1 cellular context compared by ENCODE assay signal in the genomic region with DNA sequence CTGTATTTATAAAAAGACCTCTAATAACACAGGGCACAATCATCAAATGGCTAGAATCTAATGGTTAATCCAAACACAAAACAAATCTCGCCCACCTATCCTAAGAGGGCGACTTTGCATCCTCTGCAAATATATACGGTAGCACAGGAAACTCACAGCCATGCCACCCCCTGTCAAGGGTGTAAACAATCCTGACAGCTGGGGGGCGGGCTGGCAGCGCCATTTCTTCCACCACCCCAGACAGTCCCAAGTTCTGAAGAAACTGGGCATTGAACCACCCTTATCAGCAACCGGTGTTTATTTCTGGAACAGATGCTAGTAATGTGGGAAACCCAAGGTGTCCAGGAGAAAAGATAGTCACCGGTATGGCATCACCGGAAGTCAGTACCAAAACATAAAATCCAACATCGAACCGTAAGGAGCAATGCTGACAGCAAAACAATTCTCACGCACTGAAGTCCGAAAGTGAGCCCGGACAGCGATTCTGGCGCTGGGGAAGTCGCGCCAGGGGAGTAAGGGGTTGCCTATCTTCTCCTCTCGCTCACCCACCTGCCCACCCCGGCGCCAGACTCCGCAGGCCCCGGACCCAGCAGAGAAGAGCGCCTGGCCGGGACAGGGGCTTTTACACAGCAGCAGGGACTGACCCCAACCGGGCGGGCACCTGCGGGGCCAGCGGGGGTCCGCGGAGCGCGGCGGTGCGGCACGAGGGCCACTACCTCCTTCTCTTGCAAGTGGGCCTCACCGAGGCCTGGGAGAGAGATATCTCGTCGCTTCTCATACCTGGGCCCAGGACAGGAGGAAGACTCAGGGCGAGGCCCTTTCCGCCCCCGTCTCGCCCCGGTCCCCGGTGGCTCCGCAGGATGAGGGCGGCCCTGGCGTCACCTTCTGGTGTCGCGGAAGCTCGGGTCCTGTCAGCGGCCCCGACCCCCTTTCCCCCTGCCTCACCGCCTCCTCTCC.
TF ChIP-seq lines count a peak whose summit lies in the region.

No MANE protein-coding gene starts in this region.

TF ChIP-seq in HepG2, 621 proteins besides CTCF, POLR2A, EP300 and RAD21 (continued from another document and continues in another):
- TF ChIP-seq, protein P1, sequence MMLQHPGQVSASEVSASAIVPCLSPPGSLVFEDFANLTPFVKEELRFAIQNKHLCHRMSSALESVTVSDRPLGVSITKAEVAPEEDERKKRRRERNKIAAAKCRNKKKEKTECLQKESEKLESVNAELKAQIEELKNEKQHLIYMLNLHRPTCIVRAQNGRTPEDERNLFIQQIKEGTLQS (CRISPR knock-in tag; IDR thresholded peaks at IDR 0.05) = no peak
- TF ChIP-seq, protein P2, sequence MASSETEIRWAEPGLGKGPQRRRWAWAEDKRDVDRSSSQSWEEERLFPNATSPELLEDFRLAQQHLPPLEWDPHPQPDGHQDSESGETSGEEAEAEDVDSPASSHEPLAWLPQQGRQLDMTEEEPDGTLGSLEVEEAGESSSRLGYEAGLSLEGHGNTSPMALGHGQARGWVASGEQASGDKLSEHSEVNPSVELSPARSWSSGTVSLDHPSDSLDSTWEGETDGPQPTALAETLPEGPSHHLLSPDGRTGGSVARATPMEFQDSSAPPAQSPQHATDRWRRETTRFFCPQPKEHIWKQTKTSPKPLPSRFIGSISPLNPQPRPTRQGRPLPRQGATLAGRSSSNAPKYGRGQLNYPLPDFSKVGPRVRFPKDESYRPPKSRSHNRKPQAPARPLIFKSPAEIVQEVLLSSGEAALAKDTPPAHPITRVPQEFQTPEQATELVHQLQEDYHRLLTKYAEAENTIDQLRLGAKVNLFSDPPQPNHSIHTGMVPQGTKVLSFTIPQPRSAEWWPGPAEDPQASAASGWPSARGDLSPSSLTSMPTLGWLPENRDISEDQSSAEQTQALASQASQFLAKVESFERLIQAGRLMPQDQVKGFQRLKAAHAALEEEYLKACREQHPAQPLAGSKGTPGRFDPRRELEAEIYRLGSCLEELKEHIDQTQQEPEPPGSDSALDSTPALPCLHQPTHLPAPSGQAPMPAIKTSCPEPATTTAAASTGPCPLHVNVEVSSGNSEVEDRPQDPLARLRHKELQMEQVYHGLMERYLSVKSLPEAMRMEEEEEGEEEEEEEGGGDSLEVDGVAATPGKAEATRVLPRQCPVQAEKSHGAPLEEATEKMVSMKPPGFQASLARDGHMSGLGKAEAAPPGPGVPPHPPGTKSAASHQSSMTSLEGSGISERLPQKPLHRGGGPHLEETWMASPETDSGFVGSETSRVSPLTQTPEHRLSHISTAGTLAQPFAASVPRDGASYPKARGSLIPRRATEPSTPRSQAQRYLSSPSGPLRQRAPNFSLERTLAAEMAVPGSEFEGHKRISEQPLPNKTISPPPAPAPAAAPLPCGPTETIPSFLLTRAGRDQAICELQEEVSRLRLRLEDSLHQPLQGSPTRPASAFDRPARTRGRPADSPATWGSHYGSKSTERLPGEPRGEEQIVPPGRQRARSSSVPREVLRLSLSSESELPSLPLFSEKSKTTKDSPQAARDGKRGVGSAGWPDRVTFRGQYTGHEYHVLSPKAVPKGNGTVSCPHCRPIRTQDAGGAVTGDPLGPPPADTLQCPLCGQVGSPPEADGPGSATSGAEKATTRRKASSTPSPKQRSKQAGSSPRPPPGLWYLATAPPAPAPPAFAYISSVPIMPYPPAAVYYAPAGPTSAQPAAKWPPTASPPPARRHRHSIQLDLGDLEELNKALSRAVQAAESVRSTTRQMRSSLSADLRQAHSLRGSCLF (CRISPR knock-in tag; IDR thresholded peaks at IDR 0.05; ENCODE audit: borderline replicate concordance) = no peak
- no peak for TF ChIP-seq ZNF782 (CRISPR knock-in tag; IDR thresholded peaks at IDR 0.05; ENCODE audit: borderline replicate concordance)
- TF ChIP-seq ZNF788 (CRISPR knock-in tag; IDR thresholded peaks at IDR 0.05; ENCODE audit: borderline replicate concordance) = no peak
- TF ChIP-seq DR1 (CRISPR knock-in tag; IDR thresholded peaks at IDR 0.05) = no peak
- no peak for TF ChIP-seq NCOR1 (IDR thresholded peaks at IDR 0.05; ENCODE audit: borderline replicate concordance, low read length)
- TF ChIP-seq, protein P3, sequence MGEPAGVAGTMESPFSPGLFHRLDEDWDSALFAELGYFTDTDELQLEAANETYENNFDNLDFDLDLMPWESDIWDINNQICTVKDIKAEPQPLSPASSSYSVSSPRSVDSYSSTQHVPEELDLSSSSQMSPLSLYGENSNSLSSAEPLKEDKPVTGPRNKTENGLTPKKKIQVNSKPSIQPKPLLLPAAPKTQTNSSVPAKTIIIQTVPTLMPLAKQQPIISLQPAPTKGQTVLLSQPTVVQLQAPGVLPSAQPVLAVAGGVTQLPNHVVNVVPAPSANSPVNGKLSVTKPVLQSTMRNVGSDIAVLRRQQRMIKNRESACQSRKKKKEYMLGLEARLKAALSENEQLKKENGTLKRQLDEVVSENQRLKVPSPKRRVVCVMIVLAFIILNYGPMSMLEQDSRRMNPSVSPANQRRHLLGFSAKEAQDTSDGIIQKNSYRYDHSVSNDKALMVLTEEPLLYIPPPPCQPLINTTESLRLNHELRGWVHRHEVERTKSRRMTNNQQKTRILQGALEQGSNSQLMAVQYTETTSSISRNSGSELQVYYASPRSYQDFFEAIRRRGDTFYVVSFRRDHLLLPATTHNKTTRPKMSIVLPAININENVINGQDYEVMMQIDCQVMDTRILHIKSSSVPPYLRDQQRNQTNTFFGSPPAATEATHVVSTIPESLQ (CRISPR knock-in tag; conservative IDR thresholded peaks at IDR 0.05) = no peak
- peak; percentile 69 for TF ChIP-seq ZFY (CRISPR knock-in tag; IDR thresholded peaks at IDR 0.05)
- TF ChIP-seq TARDBP (CRISPR knock-in tag; IDR thresholded peaks at IDR 0.05) = no peak
- TF ChIP-seq ZNF703 (CRISPR knock-in tag; IDR thresholded peaks at IDR 0.05; ENCODE audit: borderline replicate concordance) = no peak
- no peak for TF ChIP-seq NCOA1 (CRISPR knock-in tag; IDR thresholded peaks at IDR 0.05)
- no peak for TF ChIP-seq NFATC3 (CRISPR knock-in tag; IDR thresholded peaks at IDR 0.05)
- no peak for TF ChIP-seq ZNF790 (CRISPR knock-in tag; IDR thresholded peaks at IDR 0.05; ENCODE audit: borderline replicate concordance)
- no peak for TF ChIP-seq THAP11 (CRISPR knock-in tag; IDR thresholded peaks at IDR 0.05)
- TF ChIP-seq, protein P4, sequence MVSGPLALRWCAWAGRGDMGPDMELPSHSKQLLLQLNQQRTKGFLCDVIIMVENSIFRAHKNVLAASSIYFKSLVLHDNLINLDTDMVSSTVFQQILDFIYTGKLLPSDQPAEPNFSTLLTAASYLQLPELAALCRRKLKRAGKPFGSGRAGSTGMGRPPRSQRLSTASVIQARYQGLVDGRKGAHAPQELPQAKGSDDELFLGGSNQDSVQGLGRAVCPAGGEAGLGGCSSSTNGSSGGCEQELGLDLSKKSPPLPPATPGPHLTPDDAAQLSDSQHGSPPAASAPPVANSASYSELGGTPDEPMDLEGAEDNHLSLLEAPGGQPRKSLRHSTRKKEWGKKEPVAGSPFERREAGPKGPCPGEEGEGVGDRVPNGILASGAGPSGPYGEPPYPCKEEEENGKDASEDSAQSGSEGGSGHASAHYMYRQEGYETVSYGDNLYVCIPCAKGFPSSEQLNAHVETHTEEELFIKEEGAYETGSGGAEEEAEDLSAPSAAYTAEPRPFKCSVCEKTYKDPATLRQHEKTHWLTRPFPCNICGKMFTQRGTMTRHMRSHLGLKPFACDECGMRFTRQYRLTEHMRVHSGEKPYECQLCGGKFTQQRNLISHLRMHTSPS (CRISPR knock-in tag; IDR thresholded peaks at IDR 0.05; ENCODE audit: low read depth) = no peak
- TF ChIP-seq IKZF4 (CRISPR knock-in tag; IDR thresholded peaks at IDR 0.05; ENCODE audit: borderline replicate concordance, low read depth, not compliant biosample characterization) = no peak
- no peak for TF ChIP-seq ZNF432 (CRISPR knock-in tag; IDR thresholded peaks at IDR 0.05; ENCODE audit: borderline replicate concordance)
- TF ChIP-seq ZMYM3 (CRISPR knock-in tag; IDR thresholded peaks at IDR 0.05) = no peak
- no peak for TF ChIP-seq NFRKB (IDR thresholded peaks at IDR 0.05)
- 0 out of 2 replicates have a peak, but pooled peaks have one; percentile 35 for TF ChIP-seq HOXA5 (CRISPR knock-in tag; IDR thresholded peaks at IDR 0.05)
- no peak for TF ChIP-seq SRSF9 (IDR thresholded peaks at IDR 0.05; ENCODE audit: borderline replicate concordance, insufficient read depth, low read depth, low read length, poor library complexity, severe bottlenecking)
- TF ChIP-seq, protein P5, sequence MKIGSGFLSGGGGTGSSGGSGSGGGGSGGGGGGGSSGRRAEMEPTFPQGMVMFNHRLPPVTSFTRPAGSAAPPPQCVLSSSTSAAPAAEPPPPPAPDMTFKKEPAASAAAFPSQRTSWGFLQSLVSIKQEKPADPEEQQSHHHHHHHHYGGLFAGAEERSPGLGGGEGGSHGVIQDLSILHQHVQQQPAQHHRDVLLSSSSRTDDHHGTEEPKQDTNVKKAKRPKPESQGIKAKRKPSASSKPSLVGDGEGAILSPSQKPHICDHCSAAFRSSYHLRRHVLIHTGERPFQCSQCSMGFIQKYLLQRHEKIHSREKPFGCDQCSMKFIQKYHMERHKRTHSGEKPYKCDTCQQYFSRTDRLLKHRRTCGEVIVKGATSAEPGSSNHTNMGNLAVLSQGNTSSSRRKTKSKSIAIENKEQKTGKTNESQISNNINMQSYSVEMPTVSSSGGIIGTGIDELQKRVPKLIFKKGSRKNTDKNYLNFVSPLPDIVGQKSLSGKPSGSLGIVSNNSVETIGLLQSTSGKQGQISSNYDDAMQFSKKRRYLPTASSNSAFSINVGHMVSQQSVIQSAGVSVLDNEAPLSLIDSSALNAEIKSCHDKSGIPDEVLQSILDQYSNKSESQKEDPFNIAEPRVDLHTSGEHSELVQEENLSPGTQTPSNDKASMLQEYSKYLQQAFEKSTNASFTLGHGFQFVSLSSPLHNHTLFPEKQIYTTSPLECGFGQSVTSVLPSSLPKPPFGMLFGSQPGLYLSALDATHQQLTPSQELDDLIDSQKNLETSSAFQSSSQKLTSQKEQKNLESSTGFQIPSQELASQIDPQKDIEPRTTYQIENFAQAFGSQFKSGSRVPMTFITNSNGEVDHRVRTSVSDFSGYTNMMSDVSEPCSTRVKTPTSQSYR (CRISPR knock-in tag; IDR thresholded peaks at IDR 0.05; ENCODE audit: borderline replicate concordance) = no peak
- no peak for TF ChIP-seq ZBTB38 (CRISPR knock-in tag; IDR thresholded peaks at IDR 0.05)
- TF ChIP-seq MAFG (CRISPR knock-in tag; IDR thresholded peaks at IDR 0.05) = no peak
- TF ChIP-seq, protein P6, sequence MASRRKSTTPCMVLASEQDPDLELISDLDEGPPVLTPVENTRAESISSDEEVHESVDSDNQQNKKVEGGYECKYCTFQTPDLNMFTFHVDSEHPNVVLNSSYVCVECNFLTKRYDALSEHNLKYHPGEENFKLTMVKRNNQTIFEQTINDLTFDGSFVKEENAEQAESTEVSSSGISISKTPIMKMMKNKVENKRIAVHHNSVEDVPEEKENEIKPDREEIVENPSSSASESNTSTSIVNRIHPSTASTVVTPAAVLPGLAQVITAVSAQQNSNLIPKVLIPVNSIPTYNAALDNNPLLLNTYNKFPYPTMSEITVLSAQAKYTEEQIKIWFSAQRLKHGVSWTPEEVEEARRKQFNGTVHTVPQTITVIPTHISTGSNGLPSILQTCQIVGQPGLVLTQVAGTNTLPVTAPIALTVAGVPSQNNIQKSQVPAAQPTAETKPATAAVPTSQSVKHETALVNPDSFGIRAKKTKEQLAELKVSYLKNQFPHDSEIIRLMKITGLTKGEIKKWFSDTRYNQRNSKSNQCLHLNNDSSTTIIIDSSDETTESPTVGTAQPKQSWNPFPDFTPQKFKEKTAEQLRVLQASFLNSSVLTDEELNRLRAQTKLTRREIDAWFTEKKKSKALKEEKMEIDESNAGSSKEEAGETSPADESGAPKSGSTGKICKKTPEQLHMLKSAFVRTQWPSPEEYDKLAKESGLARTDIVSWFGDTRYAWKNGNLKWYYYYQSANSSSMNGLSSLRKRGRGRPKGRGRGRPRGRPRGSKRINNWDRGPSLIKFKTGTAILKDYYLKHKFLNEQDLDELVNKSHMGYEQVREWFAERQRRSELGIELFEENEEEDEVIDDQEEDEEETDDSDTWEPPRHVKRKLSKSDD (CRISPR knock-in tag; IDR thresholded peaks at IDR 0.05; ENCODE audit: low read depth) = 0 out of 2 replicates have a peak, but pooled peaks have one; percentile 33
- TF ChIP-seq, protein P7, sequence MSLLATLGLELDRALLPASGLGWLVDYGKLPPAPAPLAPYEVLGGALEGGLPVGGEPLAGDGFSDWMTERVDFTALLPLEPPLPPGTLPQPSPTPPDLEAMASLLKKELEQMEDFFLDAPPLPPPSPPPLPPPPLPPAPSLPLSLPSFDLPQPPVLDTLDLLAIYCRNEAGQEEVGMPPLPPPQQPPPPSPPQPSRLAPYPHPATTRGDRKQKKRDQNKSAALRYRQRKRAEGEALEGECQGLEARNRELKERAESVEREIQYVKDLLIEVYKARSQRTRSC (CRISPR knock-in tag; IDR thresholded peaks at IDR 0.05; ENCODE audit: low read depth) = no peak
- TF ChIP-seq ZNF570 (CRISPR knock-in tag; IDR thresholded peaks at IDR 0.05; ENCODE audit: borderline replicate concordance) = no peak
- no peak for TF ChIP-seq SIN3B (IDR thresholded peaks at IDR 0.05; ENCODE audit: low read length)
- no peak for TF ChIP-seq ETV5 (CRISPR knock-in tag; IDR thresholded peaks at IDR 0.05; ENCODE audit: borderline replicate concordance)
- no peak for TF ChIP-seq HNRNPL (IDR thresholded peaks at IDR 0.05; ENCODE audit: low read depth, low read length)
- TF ChIP-seq FIP1L1 (IDR thresholded peaks at IDR 0.05; ENCODE audit: borderline replicate concordance, insufficient read depth, low read depth, low read length) = no peak
- TF ChIP-seq NPAS2 (CRISPR knock-in tag; IDR thresholded peaks at IDR 0.05; ENCODE audit: borderline replicate concordance) = no peak
- TF ChIP-seq NFE2L2 (IDR thresholded peaks at IDR 0.05; ENCODE audit: low read length) = no peak
- no peak; the same call in 1 of the 2 replicates for TF ChIP-seq ZNF329 (CRISPR knock-in tag; IDR thresholded peaks at IDR 0.05; ENCODE audit: low read depth)
- TF ChIP-seq KAT7 (CRISPR knock-in tag; IDR thresholded peaks at IDR 0.05; ENCODE audit: borderline replicate concordance) = no peak
- no peak for TF ChIP-seq ZNF775 (CRISPR knock-in tag; IDR thresholded peaks at IDR 0.05; ENCODE audit: borderline replicate concordance)
- no peak for TF ChIP-seq ATAD3A (CRISPR knock-in tag; IDR thresholded peaks at IDR 0.05)
- no peak for TF ChIP-seq ZNF264 (CRISPR knock-in tag; IDR thresholded peaks at IDR 0.05)
- 0 out of 2 replicates have a peak, but pooled peaks have one; percentile 58 for TF ChIP-seq ZSCAN21 (CRISPR knock-in tag; IDR thresholded peaks at IDR 0.05; ENCODE audit: borderline replicate concordance)
- no peak for TF ChIP-seq ZNF138 (CRISPR knock-in tag; IDR thresholded peaks at IDR 0.05; ENCODE audit: low read depth)
- TF ChIP-seq ZNF619 (CRISPR knock-in tag; IDR thresholded peaks at IDR 0.05) = no peak
- TF ChIP-seq ZNF282 (IDR thresholded peaks at IDR 0.05; ENCODE audit: partially characterized antibody) = no peak
